Comparison of ENCODE assay signal across 8 cellular contexts in the genomic region with DNA sequence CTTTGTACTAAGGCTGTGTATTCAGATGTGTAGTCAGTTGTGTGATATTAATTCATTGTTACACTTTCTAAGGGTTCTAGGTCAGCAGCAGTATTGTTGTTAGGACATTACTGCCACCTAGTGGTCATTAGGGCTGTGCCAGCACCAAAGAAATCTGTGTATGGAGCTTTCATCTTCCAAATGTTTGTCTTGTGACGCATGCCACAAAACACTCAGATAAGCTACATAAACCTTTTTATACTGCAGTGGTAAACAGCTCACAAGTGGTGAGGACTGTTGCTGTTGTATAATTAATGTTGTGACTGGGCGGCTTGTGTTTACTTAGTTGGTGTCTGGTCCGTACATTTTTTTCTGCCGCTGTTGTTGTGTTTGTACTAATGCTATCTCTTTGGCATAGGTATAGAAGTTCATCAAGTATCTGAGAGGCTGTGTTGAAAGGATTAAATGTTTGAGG. TPM values are rescaled to one million over a fixed set of nuclear protein-coding genes. Genes with fewer than 3 reads are reported as not detected.
DNase-seq lines count a peak whose midpoint lies in the region; ATAC-seq and TF ChIP-seq lines count a peak whose summit lies in the region.

No MANE protein-coding gene starts in this region.

- TF ChIP-seq CTCF in fibroblast of lung (conservative IDR thresholded peaks at IDR 0.05 in 1 of 2, IDR thresholded peaks at IDR 0.05 in 1 of 2; ENCODE audit: low read depth in 1 of 2, low read length in 2 of 2) = peak; percentile 85 to 94
- TF ChIP-seq CTCF in type B pancreatic cell (conservative IDR thresholded peaks at IDR 0.05) = peak; percentile 98

- H3K9ac ChIP-seq in fibroblast of lung (ENCODE audit: insufficient read depth, low read length) = no peak overlapping the region

- intact Hi-C loops in CD4-positive, alpha-beta memory T cell (cut with micrococcal nuclease) = loop anchor here (1.0 to 2.0 kb wide), 9 partner anchors 9 to 392 kb away; partner anchors contain the start of genes DPH5 and SLC30A7

- no peaks in the 10 kb centered on the region for H4K20me1 ChIP-seq in fibroblast of lung (ENCODE audit: control insufficient read depth, extremely low read depth, insufficient read depth, low read length)

- peak; percentile 50 for ATAC-seq in GM19324 (IDR thresholded peaks at IDR 0.05; ENCODE audit: low FRiP score, unreplicated experiment)
- peak in 1 of 2 donors; percentile 34 for ATAC-seq in activated T-cell treated with anti-CD3 and anti-CD28 coated beads, Interleukin-2, amount 50 U/mL, for 72 hours (replicated peaks in 1 of 2)

- DNase-seq in CD4-positive, alpha-beta memory T cell = peak; percentile 77 to 82 (median 80)
- peak; percentile 85 for DNase-seq in HT1080 (ENCODE audit: low read depth)
- DNase-seq in OCI-M1 (lab: John Stamatoyannopoulos, UW) = peak; percentile 90
- DNase-seq in activated T-cell treated with anti-CD3 and anti-CD28 coated beads, Interleukin-2, amount 50 U/mL, for 72 hours = peak; percentile 57 to 67
- DNase-seq in fibroblast of lung (ENCODE audit: low read depth in 2 of 2) = peak; percentile 85 to 91
- no peak for DNase-seq in type B pancreatic cell (ENCODE audit: extremely low spot score, unreplicated experiment)

- H3K27ac Mint-ChIP-seq in CD4-positive, alpha-beta memory T cell = peak overlapping the region; percentile 76 to 87 (median 86)
- peak overlapping the region; percentile 4 for H3K27ac Mint-ChIP-seq in activated T-cell treated with anti-CD3 and anti-CD28 coated beads, Interleukin-2, amount 50 U/mL, for 72 hours
- peak overlapping the region; percentile 8 for H3K27ac Mint-ChIP-seq in type B pancreatic cell

- H3K36me3 Mint-ChIP-seq in CD4-positive, alpha-beta memory T cell = no peaks in the 10 kb centered on the region
- H3K36me3 Mint-ChIP-seq in activated T-cell treated with anti-CD3 and anti-CD28 coated beads, Interleukin-2, amount 50 U/mL, for 72 hours (ENCODE audit: insufficient read depth in 2 of 2) = peaks cover 0 to 2% of the 10 kb centered on the region in 2 donors
- H3K36me3 Mint-ChIP-seq in type B pancreatic cell = no peaks in the 10 kb centered on the region

- H3K4me1 ChIP-seq in CD4-positive, alpha-beta memory T cell (ENCODE audit: insufficient read depth, low read length) = peaks cover 89% of the 10 kb centered on the region
- no peaks in the 10 kb centered on the region for H3K4me1 ChIP-seq in fibroblast of lung (ENCODE audit: control insufficient read depth, extremely low read depth, insufficient read depth, low read length)
- peaks cover 4% of the 10 kb centered on the region for H3K4me1 ChIP-seq in neuron (ENCODE audit: insufficient read depth, low read length)

- H2AFZ ChIP-seq in fibroblast of lung (ENCODE audit: low read length) (no peak overlapping the region), neuron (ENCODE audit: low read depth, low read length) (peak overlapping the region; percentile 50)

- POLR2A ChIA-PET in CD4-positive, alpha-beta memory T cell (lab: Charles Lee; ENCODE audit: partially characterized antibody) = interaction anchor here (0.6 to 19.7 kb wide), 29 partner anchors 10 to 393 kb away, joined by 3 to 955 read pairs (median 6); partner anchors contain the start of genes EXTL2, S1PR1 and SLC30A7

- H3K36me3 ChIP-seq in CD4-positive, alpha-beta memory T cell (ENCODE audit: insufficient read depth, low read length) = no peaks in the 10 kb centered on the region
- H3K36me3 ChIP-seq in fibroblast of lung (ENCODE audit: control insufficient read depth, insufficient read depth, low read length) (no peaks in the 10 kb centered on the region), neuron (ENCODE audit: insufficient read depth, low read length) (no peaks in the 10 kb centered on the region)

- CTCF ChIA-PET in CD4-positive, alpha-beta memory T cell (lab: Charles Lee; ENCODE audit: partially characterized antibody) = interaction anchor here (0.6 to 14.9 kb wide), 69 partner anchors 9 to 419 kb away, joined by 3 to 442 read pairs (median 5); partner anchors contain the start of gene S1PR1

- H3K27ac ChIP-seq in CD4-positive, alpha-beta memory T cell (ENCODE audit: low read depth, low read length) = no peak overlapping the region
- no peak overlapping the region for H3K27ac ChIP-seq in fibroblast of lung (ENCODE audit: insufficient read depth, low read length)

- H3K27me3 Mint-ChIP-seq in CD4-positive, alpha-beta memory T cell = no peaks in the 10 kb centered on the region
- no peaks in the 10 kb centered on the region for H3K27me3 Mint-ChIP-seq in activated T-cell treated with anti-CD3 and anti-CD28 coated beads, Interleukin-2, amount 50 U/mL, for 72 hours (ENCODE audit: low read depth)
- H3K27me3 Mint-ChIP-seq in type B pancreatic cell = peaks cover 3% of the 10 kb centered on the region

- no peak overlapping the region for H3K4me3 ChIP-seq in CD4-positive, alpha-beta memory T cell (ENCODE audit: low read length in 2 of 2)
- peak overlapping the region in 1 of 4 experiments; percentile 19 for H3K4me3 ChIP-seq in fibroblast of lung (replicated peaks in 1 of 4; ENCODE audit: control extremely low read depth in 1 of 4, insufficient read depth in 1 of 4, low read depth in 3 of 4, low read length in 4 of 4)
- no peak overlapping the region for H3K4me3 ChIP-seq in neuron (ENCODE audit: low read length)

- H3K4me3 Mint-ChIP-seq in CD4-positive, alpha-beta memory T cell = peak overlapping the region in 7 of 8 donors; percentile 12 to 78 (median 18)
- H3K4me3 Mint-ChIP-seq in activated T-cell treated with anti-CD3 and anti-CD28 coated beads, Interleukin-2, amount 50 U/mL, for 72 hours = peak overlapping the region in 1 of 2 donors; percentile 52
- no peak overlapping the region for H3K4me3 Mint-ChIP-seq in type B pancreatic cell

- H3K9me3 Mint-ChIP-seq in CD4-positive, alpha-beta memory T cell = peaks cover 0 to 2% (median 0%) of the 10 kb centered on the region in 8 donors
- no peaks in the 10 kb centered on the region for H3K9me3 Mint-ChIP-seq in activated T-cell treated with anti-CD3 and anti-CD28 coated beads, Interleukin-2, amount 50 U/mL, for 72 hours
- no peaks in the 10 kb centered on the region for H3K9me3 Mint-ChIP-seq in type B pancreatic cell

- H3K4me2 ChIP-seq in fibroblast of lung (ENCODE audit: extremely low read depth, insufficient read depth, low read length) = peak overlapping the region; percentile 60

- no peaks in the 10 kb centered on the region for H3K9me3 ChIP-seq in CD4-positive, alpha-beta memory T cell (ENCODE audit: control insufficient read depth in 1 of 2, low read length in 2 of 2)
- H3K9me3 ChIP-seq in fibroblast of lung (ENCODE audit: control insufficient read depth, insufficient read depth, low read depth, low read length) (no peaks in the 10 kb centered on the region), neuron (ENCODE audit: low read length) (no peaks in the 10 kb centered on the region)

- no peaks in the 10 kb centered on the region for H3K79me2 ChIP-seq in fibroblast of lung (ENCODE audit: control insufficient read depth, insufficient read depth, low read length)

- peaks cover 58 to 90% (median 71%) of the 10 kb centered on the region in 4 donors for H3K4me1 Mint-ChIP-seq in CD4-positive, alpha-beta memory T cell
- H3K4me1 Mint-ChIP-seq in activated T-cell treated with anti-CD3 and anti-CD28 coated beads, Interleukin-2, amount 50 U/mL, for 72 hours (ENCODE audit: low read depth) = peaks cover 97% of the 10 kb centered on the region
- H3K4me1 Mint-ChIP-seq in type B pancreatic cell (ENCODE audit: unreplicated experiment) = peaks cover 28% of the 10 kb centered on the region

- no peaks in the 10 kb centered on the region for H3K27me3 ChIP-seq in CD4-positive, alpha-beta memory T cell (ENCODE audit: insufficient read depth, low read length)
- H3K27me3 ChIP-seq in fibroblast of lung (ENCODE audit: control insufficient read depth, insufficient read depth, low read length) (no peaks in the 10 kb centered on the region), neuron (ENCODE audit: insufficient read depth, low read length) (no peaks in the 10 kb centered on the region)

RNA-seq across cellular contexts. Expression of gene S1PR1, which starts 51.7 kb away (rescaled TPM):
- 100 to 1,000 TPM; 363 to 366 TPM for total RNA-seq in CD4-positive, alpha-beta memory T cell
- polyA plus RNA-seq in CD4-positive, alpha-beta memory T cell = 100 to 1,000 TPM; 277 to 320 TPM
- 13.7 and 15.5 TPM in 2 replicates for total RNA-seq in HT1080 (2014; rRNA removed; shearing (Covaris generic))
- polyA plus RNA-seq in HT1080 (2015; cell fraction: cytosol; rRNA removed) = 8.8 and 10.4 TPM in 2 replicates
- polyA plus RNA-seq in HT1080 (2015; cell fraction: nucleus; rRNA removed) = 9.1 and 9.8 TPM in 2 replicates
- total RNA-seq in activated T-cell treated with anti-CD3 and anti-CD28 coated beads, Interleukin-2, amount 50 U/mL, for 72 hours = 100 to 1,000 TPM; 135 to 157 TPM
- 10.4 and 16.7 TPM in 2 replicates for total RNA-seq in fibroblast of lung
- polyA plus RNA-seq in fibroblast of lung = 5.9 and 6.2 TPM in 2 replicates
- polyA plus RNA-seq in fibroblast of lung (2012) = 3.7 and 3.9 TPM in 2 replicates
- polyA minus RNA-seq in fibroblast of lung (ENCODE audit: low replicate concordance) = 7.7 and 16.9 TPM in 2 replicates
- 1.9 and 18.3 TPM in 2 replicates for total RNA-seq in type B pancreatic cell (ENCODE audit: low replicate concordance)

Comparison
In these comparisons a context has a peak if more than half of its experiments do, and no peak if none do; other contexts are left out.
1. H3K27ac Mint-ChIP-seq: peak in every context shown above with its lines; median percentile 86 in CD4-positive, alpha-beta memory T cell; 8 in type B pancreatic cell; 4 in activated T-cell treated with anti-CD3 and anti-CD28 coated beads, Interleukin-2, amount 50 U/mL, for 72 hours.